In genomic region chr9:129227843-129228189, GRCh38 we compare ENCODE assay signal across 25 cellular contexts.
"Had no signal": no experiment of that assay in that cellular context is flagged by ENCODE, and none has a peak within 500 bp of the region (broad histone marks: within the 10 kb centered on the region; RNA-seq: fewer than 3 reads in every experiment).

No MANE protein-coding gene starts in this region.

- H3K9me3 Mint-ChIP-seq: immature natural killer cell; stimulated activated effector memory CD8-positive, alpha-beta T cell treated with anti-CD3 and anti-CD28 coated beads, Interleukin-12 subunit alpha, Interleukin-12 subunit beta, amount 100 ng/mL, for 72 hours; type B pancreatic cell had no signal

- H3K27me3 Mint-ChIP-seq: naive thymus-derived CD8-positive, alpha-beta T cell; stimulated activated naive CD8-positive, alpha-beta T cell treated with anti-CD3 and anti-CD28 coated beads, Interleukin-15, Interleukin-2, amounts not matched to agents 100 ng/mL and 50 ng/mL, for 24 hours; type B pancreatic cell had no signal

- H3K4me3 Mint-ChIP-seq: immature natural killer cell; naive thymus-derived CD8-positive, alpha-beta T cell; stimulated activated effector memory CD8-positive, alpha-beta T cell treated with anti-CD3 and anti-CD28 coated beads, Interleukin-12 subunit alpha, Interleukin-12 subunit beta, amount 100 ng/mL, for 72 hours; stimulated activated naive CD8-positive, alpha-beta T cell treated with anti-CD3 and anti-CD28 coated beads, Interleukin-15, Interleukin-2, amounts not matched to agents 100 ng/mL and 50 ng/mL, for 24 hours; type B pancreatic cell had no signal

- H3K4me3 ChIP-seq: left lung, lower lobe of right lung, pancreas, prostate gland, skin epidermis, suprapubic skin, thoracic aorta, tibial artery had no signal

- H3K36me3 Mint-ChIP-seq: naive thymus-derived CD8-positive, alpha-beta T cell; stimulated activated effector memory CD8-positive, alpha-beta T cell treated with anti-CD3 and anti-CD28 coated beads, Interleukin-12 subunit alpha, Interleukin-12 subunit beta, amount 100 ng/mL, for 72 hours; type B pancreatic cell had no signal

- ATAC-seq: left colon; left lung; lower lobe of right lung; naive thymus-derived CD8-positive, alpha-beta T cell; pancreas; right cardiac atrium; sciatic nerve; stimulated activated effector memory CD8-positive, alpha-beta T cell treated with anti-CD3 and anti-CD28 coated beads, Interleukin-12 subunit alpha, Interleukin-12 subunit beta, amount 100 ng/mL, for 72 hours had no signal

- H3K27me3 ChIP-seq: left lung, pancreas, suprapubic skin, tibial artery had no signal

- H3K27ac Mint-ChIP-seq: stimulated activated effector memory CD8-positive, alpha-beta T cell treated with anti-CD3 and anti-CD28 coated beads, Interleukin-12 subunit alpha, Interleukin-12 subunit beta, amount 100 ng/mL, for 72 hours; stimulated activated naive CD8-positive, alpha-beta T cell treated with anti-CD3 and anti-CD28 coated beads, Interleukin-15, Interleukin-2, amounts not matched to agents 100 ng/mL and 50 ng/mL, for 24 hours; type B pancreatic cell had no signal

- DNase-seq: hypothalamus; immature natural killer cell; left colon; left lung; lower lobe of right lung; mammary epithelial cell; mesenchymal stem cell; nucleus accumbens; retina; stimulated activated CD4-positive, alpha-beta T cell treated with anti-CD3 and anti-CD28 coated beads, Interleukin-4, amount 100 ng/mL, for 24 hours; stimulated activated naive CD4-positive, alpha-beta T cell; tibial artery had no signal

- H3K27ac ChIP-seq: left lung, lower lobe of right lung, pancreas, prostate gland, skin epidermis, suprapubic skin, thoracic aorta, tibial artery had no signal

- H3K9me3 ChIP-seq: left lung, lower lobe of right lung, pancreas, prostate gland, suprapubic skin, thoracic aorta, tibial artery had no signal

- H3K4me1 ChIP-seq: pancreas, prostate gland had no signal

- H3K36me3 ChIP-seq: left lung, lower lobe of right lung, pancreas, prostate gland, suprapubic skin, thoracic aorta, tibial artery had no signal

- FAIRE-seq: islet of Langerhans, kidney, pancreas had no signal
